ENCODE assay signal across 8 cellular contexts in the genomic region with DNA sequence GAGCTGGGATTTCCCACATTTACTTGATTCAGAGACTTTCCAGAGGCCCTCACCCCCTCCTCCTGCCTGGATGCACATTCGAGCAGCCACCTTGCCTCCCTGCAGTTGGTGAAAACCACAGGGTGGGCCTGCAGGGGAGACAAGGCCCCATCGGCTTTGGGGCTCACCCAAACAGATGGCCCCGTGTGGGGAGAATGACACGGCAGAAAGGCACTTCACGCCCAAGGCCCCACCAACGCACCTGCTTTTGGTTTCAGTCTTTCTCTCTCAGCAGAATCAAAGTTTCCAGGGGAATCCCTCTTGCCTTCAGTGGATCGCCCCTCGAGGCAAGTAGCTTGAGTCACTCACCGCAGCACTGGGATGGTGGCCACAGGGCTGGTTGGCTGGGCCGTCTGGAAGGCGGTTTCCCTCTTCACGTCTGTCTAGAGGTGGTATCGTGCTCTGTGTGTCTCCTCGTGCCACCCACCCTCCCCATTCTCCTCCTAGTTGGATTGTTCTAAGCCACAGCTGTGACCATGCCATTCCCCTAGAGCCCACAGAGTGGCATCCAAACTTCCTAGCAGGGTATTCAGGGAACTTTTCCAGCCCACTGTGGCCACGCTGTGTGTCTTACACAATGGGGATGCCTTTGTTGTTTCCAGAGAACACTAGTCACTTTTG. TPM values are rescaled to one million over a fixed set of nuclear protein-coding genes. Genes with fewer than 3 reads are reported as not detected.
A peak's percentile ranks its signal among the peaks of the same experiment; 100 is the strongest.
DNase-seq lines count a peak whose midpoint lies in the region; ATAC-seq and TF ChIP-seq lines count a peak whose summit lies in the region.

No MANE protein-coding gene starts in this region.

- peak overlapping the region; percentile 83 for H3K27ac Mint-ChIP-seq in activated naive CD8-positive, alpha-beta T cell treated with anti-CD3 and anti-CD28 coated beads, Interleukin-2, amount 10 ng/mL, durations not matched to agents 7 days and 5 days

- H3K27me3 ChIP-seq in SJCRH30 = no peaks in the 10 kb centered on the region

- H3K36me3 ChIP-seq in SJCRH30 = no peaks in the 10 kb centered on the region

- peaks cover 28% of the 10 kb centered on the region for H3K4me1 Mint-ChIP-seq in activated naive CD8-positive, alpha-beta T cell treated with anti-CD3 and anti-CD28 coated beads, Interleukin-2, amount 10 ng/mL, durations not matched to agents 7 days and 5 days

- DNase-seq in GM13977 (ENCODE audit: low spot score) = peak; percentile 83
- DNase-seq in SJCRH30 = peak; percentile 74 to 76
- peak; percentile 74 for DNase-seq in activated naive CD8-positive, alpha-beta T cell treated with anti-CD3 and anti-CD28 coated beads, Interleukin-2, amount 10 ng/mL, durations not matched to agents 7 days and 5 days
- peak; percentile 50 to 84 (median 68) for DNase-seq in stimulated activated CD4-positive, alpha-beta T cell treated with anti-CD3 and anti-CD28 coated beads, Interleukin-1b, Interleukin-23, amount 100 ng/mL, for 24 hours (ENCODE audit: low read depth in 4 of 4, low spot score in 1 of 4)
- DNase-seq in NCI-H2081 treated with DMSO at 0.1 percent for 48 hours (lab: John Stamatoyannopoulos, UW) = no peak
- no peak for DNase-seq in NCI-H524 (lab: John Stamatoyannopoulos, UW)
- DNase-seq in NCI-H1048 (lab: John Stamatoyannopoulos, UW) = no peak

- POLR2A ChIA-PET in activated naive CD8-positive, alpha-beta T cell treated with anti-CD3 and anti-CD28 coated beads, Interleukin-2, amount 10 ng/mL, durations not matched to agents 7 days and 5 days (lab: Charles Lee) = interaction anchor here (2.6 kb wide), 1 partner anchor 31 kb away, joined by 13 read pairs; a partner anchor contains a TSS

- no peaks in the 10 kb centered on the region for H3K9me3 Mint-ChIP-seq in activated naive CD8-positive, alpha-beta T cell treated with anti-CD3 and anti-CD28 coated beads, Interleukin-2, amount 10 ng/mL, durations not matched to agents 7 days and 5 days

- H3K27ac ChIP-seq in SJCRH30 = peak overlapping the region; percentile 31

- peak; percentile 16 for TF ChIP-seq CTCF in GM13977 (IDR thresholded peaks at IDR 0.05; ENCODE audit: extremely low read depth, insufficient read depth, missing control alignments)

- peak overlapping the region; percentile 4; the same call in 1 of the 2 replicates for H3K4me3 ChIP-seq in SJCRH30

- in situ Hi-C loops in GM13977 (cut with MboI; ENCODE audit: low pct_unique_long_range_greater_than_20kb, low sequenced_read_pairs, unreplicated experiment) = no loop called here

- no peaks in the 10 kb centered on the region; the same call in 1 of the 2 replicates for H3K9me3 ChIP-seq in SJCRH30 (replicated peaks)

- no peaks in the 10 kb centered on the region for H3K27me3 Mint-ChIP-seq in activated naive CD8-positive, alpha-beta T cell treated with anti-CD3 and anti-CD28 coated beads, Interleukin-2, amount 10 ng/mL, durations not matched to agents 7 days and 5 days

- peaks cover 11% of the 10 kb centered on the region for H3K4me1 ChIP-seq in SJCRH30

- no peaks in the 10 kb centered on the region for H3K36me3 Mint-ChIP-seq in activated naive CD8-positive, alpha-beta T cell treated with anti-CD3 and anti-CD28 coated beads, Interleukin-2, amount 10 ng/mL, durations not matched to agents 7 days and 5 days

- peak overlapping the region; percentile 70 for H3K4me3 Mint-ChIP-seq in activated naive CD8-positive, alpha-beta T cell treated with anti-CD3 and anti-CD28 coated beads, Interleukin-2, amount 10 ng/mL, durations not matched to agents 7 days and 5 days

- ATAC-seq in HG02610 (IDR thresholded peaks at IDR 0.05; ENCODE audit: unreplicated experiment) = peak; percentile 83
- ATAC-seq in activated naive CD8-positive, alpha-beta T cell treated with anti-CD3 and anti-CD28 coated beads, Interleukin-2, amount 10 ng/mL, durations not matched to agents 7 days and 5 days (ENCODE audit: low read depth) = peak; percentile 83

RNA-seq across cellular contexts. Expression of a gene that starts 31.8 kb away (rescaled TPM):
- total RNA-seq in SJCRH30 (2014; rRNA removed; shearing (Covaris generic)) = 139 and 141 TPM in 2 replicates
- 10 to 100 TPM; 83.8 to 87.8 TPM for total RNA-seq in activated naive CD8-positive, alpha-beta T cell treated with anti-CD3 and anti-CD28 coated beads, Interleukin-2, amount 10 ng/mL, durations not matched to agents 7 days and 5 days

RNA-seq across cellular contexts. Expression of a gene that starts 32.2 kb away (rescaled TPM):
- 38.4 and 38.7 TPM in 2 replicates for total RNA-seq in SJCRH30 (2014; rRNA removed; shearing (Covaris generic))
- total RNA-seq in activated naive CD8-positive, alpha-beta T cell treated with anti-CD3 and anti-CD28 coated beads, Interleukin-2, amount 10 ng/mL, durations not matched to agents 7 days and 5 days = 10 to 100 TPM; 21.7 to 23.7 TPM

Comparison
In these comparisons a context has a peak if more than half of its experiments do, and no peak if none do; other contexts are left out.
1. DNase-seq: peak in GM13977 (single experiment), SJCRH30 (2 of 2), activated naive CD8-positive, alpha-beta T cell treated with anti-CD3 and anti-CD28 coated beads, Interleukin-2, amount 10 ng/mL, durations not matched to agents 7 days and 5 days (single experiment) and stimulated activated CD4-positive, alpha-beta T cell treated with anti-CD3 and anti-CD28 coated beads, Interleukin-1b, Interleukin-23, amount 100 ng/mL, for 24 hours (4 of 4); none in NCI-H2081 treated with DMSO at 0.1 percent for 48 hours (single experiment), NCI-H524 (0 of 2) and NCI-H1048 (single experiment).